In genomic region chr6:25660512-25660911, GRCh38 we compare ENCODE assay signal across 1 cellular context.
TF ChIP-seq lines count a peak whose summit lies in the region.

No MANE protein-coding gene starts in this region.

TF ChIP-seq in HepG2, 621 proteins besides CTCF, POLR2A, EP300 and RAD21 (continued from another document and continues in another):
- TF ChIP-seq ZHX2 (IDR thresholded peaks at IDR 0.05; ENCODE audit: low read depth) (no peak), ZHX2 (CRISPR knock-in tag; IDR thresholded peaks at IDR 0.05; ENCODE audit: borderline replicate concordance) (no peak), IKZF5 (CRISPR knock-in tag; IDR thresholded peaks at IDR 0.05) (peak; percentile 30; the same call in 1 of the 2 replicates), MAFF (IDR thresholded peaks at IDR 0.05; ENCODE audit: low read depth, low read length) (peak; percentile 58), SNAI1 (CRISPR knock-in tag; IDR thresholded peaks at IDR 0.05; ENCODE audit: borderline replicate concordance) (no peak), SALL1 (CRISPR knock-in tag; IDR thresholded peaks at IDR 0.05) (peak; percentile 68), STAT5B (CRISPR knock-in tag; IDR thresholded peaks at IDR 0.05) (no peak), SRSF9 (IDR thresholded peaks at IDR 0.05; ENCODE audit: borderline replicate concordance, insufficient read depth, low read depth, low read length, poor library complexity, severe bottlenecking) (no peak), ZNF460 (CRISPR knock-in tag; IDR thresholded peaks at IDR 0.05; ENCODE audit: borderline replicate concordance) (no peak), MIER2 (CRISPR knock-in tag; IDR thresholded peaks at IDR 0.05) (peak; percentile 92), ZFP37 (CRISPR knock-in tag; IDR thresholded peaks at IDR 0.05; ENCODE audit: borderline replicate concordance) (no peak), THRA (CRISPR knock-in tag; IDR thresholded peaks at IDR 0.05; ENCODE audit: borderline replicate concordance) (no peak), MED13 (CRISPR knock-in tag; IDR thresholded peaks at IDR 0.05) (no peak), GLMP (CRISPR knock-in tag; IDR thresholded peaks at IDR 0.05; ENCODE audit: borderline replicate concordance) (no peak), FOXP1 (IDR thresholded peaks at IDR 0.05) (no peak), FOXP1 (CRISPR knock-in tag; IDR thresholded peaks at IDR 0.05) (peak; percentile 73), HNF1B (CRISPR knock-in tag; IDR thresholded peaks at IDR 0.05) (0 out of 2 replicates have a peak, but pooled peaks have one; percentile 43), FOXK1 (CRISPR knock-in tag; IDR thresholded peaks at IDR 0.05; ENCODE audit: borderline replicate concordance, low read depth) (peak; percentile 68; the same call in 1 of the 2 replicates), ZNF792 (CRISPR knock-in tag; IDR thresholded peaks at IDR 0.05) (peak; percentile 68; the same call in 1 of the 2 replicates), ZNF879 (CRISPR knock-in tag; IDR thresholded peaks at IDR 0.05) (no peak), ZNF281 (CRISPR knock-in tag; IDR thresholded peaks at IDR 0.05; ENCODE audit: borderline replicate concordance) (peak; percentile 95), TP53 (CRISPR knock-in tag; conservative IDR thresholded peaks at IDR 0.05) (no peak), SOX5 (CRISPR knock-in tag; IDR thresholded peaks at IDR 0.05; ENCODE audit: borderline replicate concordance) (no peak; the same call in 1 of the 2 replicates), PRDM10 (CRISPR knock-in tag; IDR thresholded peaks at IDR 0.05; ENCODE audit: low read depth) (0 out of 2 replicates have a peak, but pooled peaks have one; percentile 37), TBX3 (IDR thresholded peaks at IDR 0.05; ENCODE audit: borderline replicate concordance) (no peak), ZBTB25 (CRISPR knock-in tag; IDR thresholded peaks at IDR 0.05) (no peak), ZBTB43 (CRISPR knock-in tag; conservative IDR thresholded peaks at IDR 0.05) (no peak), ZNF569 (CRISPR knock-in tag; IDR thresholded peaks at IDR 0.05; ENCODE audit: borderline replicate concordance) (no peak), HDAC2 (CRISPR knock-in tag; IDR thresholded peaks at IDR 0.05) (peak; percentile 58), CEBPG (CRISPR knock-in tag; IDR thresholded peaks at IDR 0.05) (peak; percentile 37; the same call in 1 of the 2 replicates)
